In the genomic region with DNA sequence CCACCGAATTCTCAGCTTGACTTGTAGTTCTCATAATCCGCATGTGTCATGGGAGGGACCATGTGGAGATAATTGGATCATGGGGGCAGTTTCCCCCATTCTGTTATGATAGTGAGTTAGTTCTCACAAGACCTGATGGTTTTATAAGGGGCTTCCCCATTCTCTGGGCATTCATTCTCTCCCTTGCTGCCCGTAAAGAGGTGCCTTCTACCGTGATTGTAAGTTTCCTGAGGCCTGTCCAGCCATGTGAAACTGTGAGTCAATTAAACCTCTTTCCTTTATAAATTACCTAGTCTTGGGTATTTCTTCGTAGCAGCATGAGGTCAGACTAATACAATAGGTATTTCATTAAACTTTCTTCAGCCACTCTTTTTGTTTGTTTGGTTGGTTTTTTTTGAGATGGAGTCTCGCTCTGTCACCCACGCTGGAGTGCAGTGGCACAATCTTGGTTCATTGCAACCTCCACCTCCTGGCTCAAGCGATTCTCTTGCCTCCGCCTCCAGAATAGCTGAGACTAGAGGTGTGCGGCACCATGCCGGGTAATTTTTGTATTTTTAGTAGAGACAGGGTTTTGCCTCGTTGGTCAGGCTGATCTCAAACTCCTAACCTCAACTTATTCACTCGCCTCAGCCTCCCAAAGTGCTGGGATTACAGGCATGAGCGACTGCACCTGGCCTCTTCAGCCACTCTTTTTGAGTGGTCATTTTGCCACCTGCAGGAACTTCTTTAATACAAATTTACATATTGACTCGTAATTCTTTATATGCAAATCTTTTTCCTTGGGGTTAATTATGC, we compare ENCODE assay signal across 17 cellular contexts. TPM values are rescaled to one million over a fixed set of nuclear protein-coding genes. Genes with fewer than 3 reads are reported as not detected.
DNase-seq lines count a peak whose midpoint lies in the region; ATAC-seq and TF ChIP-seq lines count a peak whose summit lies in the region.
"Had no signal": no experiment of that assay in that cellular context is flagged by ENCODE, and none has a peak within 500 bp of the region (broad histone marks: within the 10 kb centered on the region; RNA-seq: fewer than 3 reads in every experiment).

No MANE protein-coding gene starts in this region.

- H3K4me3 ChIP-seq in OCI-LY7 (ENCODE audit: low read depth, low read length, poor library complexity, severe bottlenecking) = no peak overlapping the region
- no peak overlapping the region for H3K4me3 ChIP-seq in tibial artery
- H3K4me3 ChIP-seq in neuronal stem cell (ENCODE audit: low read length in 2 of 2) = no peak overlapping the region
- H3K4me3 ChIP-seq: colonic mucosa, mucosa of descending colon, right atrium auricular region had no signal

- H3K4me2 ChIP-seq in OCI-LY7 (ENCODE audit: low read length) (0 out of 2 replicates have a peak overlapping the region, but pooled peaks have one; percentile 1), neuronal stem cell (ENCODE audit: insufficient read depth, low read length, poor library complexity, severe bottlenecking) (no peak overlapping the region)

- no CpG with 5 or more reads among the region's 15 CpGs for WGBS in neuronal stem cell (ENCODE audit: extremely low coverage in 2 of 2, insufficient read length in 2 of 2, insufficient replicate concordance in 1 of 2), 2 donors

- H2BK15ac ChIP-seq in neuronal stem cell (ENCODE audit: low read length) = no peak overlapping the region

- intact Hi-C loops in OCI-LY7 (cut with micrococcal nuclease; ENCODE audit: unreplicated experiment) (no loop called here), tibial artery (cut with DNase I; ENCODE audit: low total_unique reads) (no loop called here)

- POLR2A ChIA-PET in OCI-LY7 (lab: Charles Lee) = no interaction called here

- H3K4ac ChIP-seq in neuronal stem cell (ENCODE audit: low read length) = no peak overlapping the region

- H3K36me3 ChIP-seq in OCI-LY7 (ENCODE audit: insufficient read depth, low read length) (no peaks in the 10 kb centered on the region), tibial artery (no peaks in the 10 kb centered on the region), neuronal stem cell (replicated peaks in 1 of 2; ENCODE audit: control insufficient read depth in 2 of 2, insufficient read depth in 2 of 2, low read length in 2 of 2) (no peaks in the 10 kb centered on the region)
- H3K36me3 ChIP-seq: colonic mucosa, right atrium auricular region had no signal

- H3K9me3 ChIP-seq in OCI-LY7 (ENCODE audit: low read length) (no peaks in the 10 kb centered on the region), tibial artery (no peaks in the 10 kb centered on the region), neuronal stem cell (replicated peaks in 1 of 2; ENCODE audit: control insufficient read depth in 2 of 2, insufficient read depth in 1 of 2, low read depth in 1 of 2, low read length in 2 of 2) (no peaks in the 10 kb centered on the region)
- H3K9me3 ChIP-seq: colonic mucosa, mucosa of descending colon, right atrium auricular region had no signal

- CTCF ChIA-PET in OCI-LY7 (lab: Charles Lee; ENCODE audit: unreplicated experiment) = no interaction called here

- H3K14ac ChIP-seq in neuronal stem cell (ENCODE audit: low read length) = no peak overlapping the region

- H2AFZ ChIP-seq in OCI-LY7 (ENCODE audit: low read length) (peak overlapping the region; percentile 34; the same call in 1 of the 2 replicates), neuronal stem cell (ENCODE audit: low read length) (no peak overlapping the region)

- DNase-seq in HK-2 (ENCODE audit: unreplicated experiment) (peak; percentile 66), OCI-LY7 (ENCODE audit: low spot score) (no peak), epithelial cell of prostate (ENCODE audit: low read depth, low spot score) (no peak), tibial artery (no peak), caudate nucleus (lab: John Stamatoyannopoulos, UW) (no peak), neuronal stem cell (ENCODE audit: low spot score) (no peak)
- DNase-seq: activated CD8-positive, alpha-beta memory T cell treated with anti-CD3 and anti-CD28 coated beads for 24 hours; activated T-cell treated with anti-CD3 and anti-CD28 coated beads, Interleukin-2, amount 50 U/mL, for 72 hours; colonic mucosa; mucosa of descending colon; NCI-H446 treated with DMSO at 0.1 percent for 48 hours; stimulated activated naive CD4-positive, alpha-beta T cell had no signal

- H4K20me1 ChIP-seq in OCI-LY7 (ENCODE audit: insufficient read depth, low read length) = no peaks in the 10 kb centered on the region

- H3K79me2 ChIP-seq in OCI-LY7 (ENCODE audit: insufficient read depth, low read depth, low read length) = no peaks in the 10 kb centered on the region

- no peak overlapping the region for H4K8ac ChIP-seq in neuronal stem cell (ENCODE audit: low read depth, low read length)

- H2BK12ac ChIP-seq in neuronal stem cell (ENCODE audit: low read length) = no peak overlapping the region

- no peaks in the 10 kb centered on the region for H3K27me3 ChIP-seq in tibial artery
- no peaks in the 10 kb centered on the region for H3K27me3 ChIP-seq in neuronal stem cell (ENCODE audit: control insufficient read depth in 3 of 3, insufficient read depth in 3 of 3, low read depth in 1 of 3, low read length in 3 of 3)
- H3K27me3 ChIP-seq: colonic mucosa, right atrium auricular region had no signal

- H3K27ac ChIP-seq in OCI-LY7 (ENCODE audit: low read depth, low read length, poor library complexity, severe bottlenecking) (no peak overlapping the region), epithelial cell of prostate (peak overlapping the region; percentile 87), tibial artery (peak overlapping the region; percentile 7 to 9), caudate nucleus (ENCODE audit: low read depth, low read length) (no peak overlapping the region), neuronal stem cell (replicated peaks; ENCODE audit: low read length) (no peak overlapping the region)
- H3K27ac ChIP-seq: colonic mucosa, foreskin keratinocyte, right atrium auricular region had no signal

- no peak overlapping the region for H2BK120ac ChIP-seq in neuronal stem cell (ENCODE audit: low read depth, low read length)

- H4K91ac ChIP-seq in neuronal stem cell (ENCODE audit: low read depth, low read length, poor library complexity) = no peak overlapping the region

- H3K18ac ChIP-seq in neuronal stem cell (ENCODE audit: low read length) = no peak overlapping the region

- BruUV-seq in OCI-LY7 (replicated peaks; lab: Mats Ljungman, UMichigan) = no TSS peak

- no peaks in the 10 kb centered on the region for H3K9me2 ChIP-seq in OCI-LY7 (ENCODE audit: insufficient read depth, low read length)

- H2BK5ac ChIP-seq in neuronal stem cell (ENCODE audit: low read length) = no peak overlapping the region

- no peak overlapping the region for H3K9ac ChIP-seq in neuronal stem cell (ENCODE audit: low read depth, low read length, poor library complexity)

- H3K23ac ChIP-seq in neuronal stem cell (ENCODE audit: low read depth, low read length, poor library complexity) = no peak overlapping the region

- H2AK5ac ChIP-seq in neuronal stem cell (ENCODE audit: low read depth, low read length) = no peak overlapping the region

- no peaks in the 10 kb centered on the region for H3K4me1 ChIP-seq in OCI-LY7 (ENCODE audit: insufficient read depth, low read length, poor library complexity, severe bottlenecking)
- peaks cover 0 to 40% (median 15%) of the 10 kb centered on the region in 4 donors for H3K4me1 ChIP-seq in tibial artery
- peaks cover 3% of the 10 kb centered on the region in 2 donors for H3K4me1 ChIP-seq in neuronal stem cell (ENCODE audit: control insufficient read depth in 2 of 2, insufficient read depth in 1 of 2, low read depth in 1 of 2, low read length in 2 of 2)
- H3K4me1 ChIP-seq: colonic mucosa, right atrium auricular region had no signal

- no peaks in the 10 kb centered on the region for H3K79me1 ChIP-seq in neuronal stem cell (ENCODE audit: low read depth, low read length)

- no peak for TF ChIP-seq CTCF in OCI-LY7 (conservative IDR thresholded peaks at IDR 0.05; ENCODE audit: low read length)
- TF ChIP-seq CTCF in tibial artery (IDR thresholded peaks at IDR 0.05) = no peak

- no peak for ATAC-seq in GM19023 (IDR thresholded peaks at IDR 0.05; ENCODE audit: unreplicated experiment)
- ATAC-seq: activated T-cell treated with anti-CD3 and anti-CD28 coated beads, Interleukin-2, amount 50 U/mL, for 72 hours; foreskin keratinocyte; mucosa of descending colon had no signal

RNA-seq across cellular contexts. Expression of gene GSTA2, which starts 36.3 kb away (rescaled TPM):
- not detected in 2 replicates for total RNA-seq in OCI-LY7 (2014; rRNA removed; shearing (Covaris generic))
- not detected in 2 replicates for total RNA-seq in OCI-LY7 (2022)
- polyA plus RNA-seq in neuronal stem cell (2013, experiment 1 of 2) = not detected
- not detected for polyA plus RNA-seq in neuronal stem cell (2013, experiment 2 of 2)
- total RNA-seq: activated T-cell treated with anti-CD3 and anti-CD28 coated beads, Interleukin-2, amount 50 U/mL, for 72 hours; foreskin keratinocyte; right atrium auricular region; T-helper 2 cell treated with Interferon-gamma antibody and Interleukin-4, amounts not matched to agents 100 ng/mL and 5 ng/mL, for 36 hours; urinary bladder had no signal
- polyA plus RNA-seq: foreskin keratinocyte, urinary bladder had no signal

RNA-seq across cellular contexts. Expression of gene TMEM14A, which starts 56.0 kb away (rescaled TPM):
- total RNA-seq in OCI-LY7 (2014; rRNA removed; shearing (Covaris generic)) = 14.6 and 17.8 TPM in 2 replicates
- total RNA-seq in OCI-LY7 (2022) = 27.2 and 32.7 TPM in 2 replicates
- 18.5 TPM for polyA plus RNA-seq in neuronal stem cell (2013, experiment 1 of 2)
- 19.2 TPM for polyA plus RNA-seq in neuronal stem cell (2013, experiment 2 of 2)

Comparison
In these comparisons a context has a peak if more than half of its experiments do, and no peak if none do; other contexts are left out.
1. H3K27ac ChIP-seq: peak in epithelial cell of prostate (single experiment) and tibial artery (2 of 2); none in OCI-LY7 (single experiment), caudate nucleus (single experiment) and neuronal stem cell (single experiment).